27 cellular contexts compared by ENCODE assay signal in the genomic region with DNA sequence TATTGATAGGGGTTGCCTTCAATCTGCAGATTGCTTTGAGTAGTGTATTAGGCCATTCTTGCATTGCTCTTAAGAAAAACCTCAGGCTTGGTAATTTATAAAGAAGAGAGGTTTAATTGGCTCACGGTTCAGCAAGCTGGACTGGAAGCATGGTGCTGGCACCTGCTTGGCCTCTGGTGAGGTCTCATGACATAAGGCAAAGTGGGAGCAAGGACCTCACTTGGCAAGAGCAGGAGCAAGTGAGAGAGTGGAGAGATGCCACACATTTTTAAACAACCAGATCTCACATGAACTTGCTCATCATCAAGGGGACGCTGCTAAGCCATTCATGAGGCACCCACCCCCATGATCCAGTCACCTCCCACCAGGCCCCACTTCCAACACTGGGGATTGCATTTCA. TPM values are rescaled to one million over a fixed set of nuclear protein-coding genes. Genes with fewer than 3 reads are reported as not detected.
DNase-seq lines count a peak whose midpoint lies in the region; ATAC-seq and TF ChIP-seq lines count a peak whose summit lies in the region.
"Had no signal": no experiment of that assay in that cellular context is flagged by ENCODE, and none has a peak within 500 bp of the region (broad histone marks: within the 10 kb centered on the region; RNA-seq: fewer than 3 reads in every experiment).

No MANE protein-coding gene starts in this region.

- 60 to 67% methylated on average over 2 of the region's 2 CpGs for WGBS in body of pancreas, 2 donors

- no peak for TF ChIP-seq CTCF in CD14-positive monocyte (IDR thresholded peaks at IDR 0.05)
- no peak for TF ChIP-seq CTCF in brain (conservative IDR thresholded peaks at IDR 0.05)
- no peak for TF ChIP-seq CTCF in body of pancreas (IDR thresholded peaks at IDR 0.05)

- H3K27ac Mint-ChIP-seq in CD14-positive monocyte (peak overlapping the region in 5 of 7 donors; percentile 13 to 73 (median 42)), brain (peak overlapping the region in 4 of 5 experiments; percentile 23 to 80 (median 57))
- H3K27ac Mint-ChIP-seq: activated naive CD8-positive, alpha-beta T cell treated with anti-CD3 and anti-CD28 coated beads for 36 hours had no signal

- no peak for TF ChIP-seq POLR2A in body of pancreas (IDR thresholded peaks at IDR 0.05)

- H3K36me3 Mint-ChIP-seq in CD14-positive monocyte (peaks cover 11 to 22% of the 10 kb centered on the region in 2 donors), brain (peaks cover 39% of the 10 kb centered on the region)

- intact Hi-C loops in CD14-positive monocyte (cut with micrococcal nuclease), result loop anchor here in 1 of 2 donors (5.0 kb wide), 1 partner anchor 41 kb away; no protein-coding TSS in a partner anchor
- intact Hi-C loops in body of pancreas (cut with DNase I), result no loop called here

- no peak overlapping the region for H3K27ac ChIP-seq in SJCRH30
- H3K27ac ChIP-seq in body of pancreas, result no peak overlapping the region
- H3K27ac ChIP-seq: gastroesophageal sphincter, left lung had no signal

- H3K4me3 Mint-ChIP-seq in CD14-positive monocyte (no peak overlapping the region), brain (peak overlapping the region in 2 of 5 experiments; percentile 38 to 56)
- H3K4me3 Mint-ChIP-seq: activated naive CD8-positive, alpha-beta T cell treated with anti-CD3 and anti-CD28 coated beads for 36 hours; nephron had no signal

- H3K4me3 ChIP-seq in SJCRH30 (no peak overlapping the region), body of pancreas (no peak overlapping the region)
- H3K4me3 ChIP-seq: gastroesophageal sphincter, left lung had no signal

- H3K27me3 Mint-ChIP-seq in CD14-positive monocyte (ENCODE audit: low read depth in 3 of 3) (no peaks in the 10 kb centered on the region), brain (no peaks in the 10 kb centered on the region)
- H3K27me3 Mint-ChIP-seq: activated naive CD8-positive, alpha-beta T cell treated with anti-CD3 and anti-CD28 coated beads for 36 hours; CD4-positive, alpha-beta memory T cell had no signal

- H3K9me3 ChIP-seq in SJCRH30 (replicated peaks) (no peaks in the 10 kb centered on the region), body of pancreas (no peaks in the 10 kb centered on the region)
- H3K9me3 ChIP-seq: gastroesophageal sphincter, left lung had no signal

- peaks cover 50% of the 10 kb centered on the region for H3K4me1 Mint-ChIP-seq in CD14-positive monocyte
- H3K4me1 Mint-ChIP-seq in brain, result peaks cover 59% of the 10 kb centered on the region

- peak; percentile 7 for DNase-seq in DMS79 treated with DMSO at 0.1 percent for 48 hours (lab: John Stamatoyannopoulos, UW)
- DNase-seq in DMS79 (lab: John Stamatoyannopoulos, UW), result no peak
- DNase-seq in CD14-positive monocyte (ENCODE audit: low spot score), result no peak
- peak; percentile 62 for DNase-seq in renal cortical epithelial cell (ENCODE audit: low read depth)
- DNase-seq in SJCRH30, result no peak
- no peak for DNase-seq in body of pancreas
- DNase-seq: 8988T; activated CD4-positive, CD25-positive, alpha-beta regulatory T cell treated with anti-CD3 and anti-CD28 coated beads, Interleukin-2, amount 50 U/mL, for 72 hours; activated naive CD8-positive, alpha-beta T cell treated with anti-CD3 and anti-CD28 coated beads for 36 hours; activated T-cell treated with anti-CD3 and anti-CD28 coated beads for 4 hours; aorta; CD4-positive, alpha-beta memory T cell; central memory CD4-positive, alpha-beta T cell; dermis blood vessel endothelial cell; H7; IMR-90; left lung; NCI-H1092; NCI-H187; stimulated activated CD4-positive, alpha-beta T cell treated with anti-CD3 and anti-CD28 coated beads, Interleukin-2, amount 100 ng/mL, for 48 hours; substantia nigra had no signal

- H3K4me1 ChIP-seq in SJCRH30, result peaks cover 9% of the 10 kb centered on the region; the same call in 1 of the 2 replicates
- peaks cover 57% of the 10 kb centered on the region for H3K4me1 ChIP-seq in body of pancreas

- H3K9me3 Mint-ChIP-seq in CD14-positive monocyte (peaks cover 0 to 2% (median 0%) of the 10 kb centered on the region in 7 donors), brain (peaks cover 4 to 9% (median 5%) of the 10 kb centered on the region in 5 experiments)
- H3K9me3 Mint-ChIP-seq: activated naive CD8-positive, alpha-beta T cell treated with anti-CD3 and anti-CD28 coated beads for 36 hours had no signal

- ATAC-seq in GM19328 (IDR thresholded peaks at IDR 0.05; ENCODE audit: unreplicated experiment) (no peak), body of pancreas (no peak)
- ATAC-seq: gastroesophageal sphincter, left lung had no signal

- no peaks in the 10 kb centered on the region for H3K36me3 ChIP-seq in SJCRH30
- no peaks in the 10 kb centered on the region for H3K36me3 ChIP-seq in body of pancreas (replicated peaks in 1 of 2; ENCODE audit: insufficient read depth in 1 of 2, low read depth in 2 of 2)
- H3K36me3 ChIP-seq: gastroesophageal sphincter, left lung had no signal

- H3K27me3 ChIP-seq in SJCRH30, result no peaks in the 10 kb centered on the region
- H3K27me3 ChIP-seq in body of pancreas, result no peaks in the 10 kb centered on the region
- H3K27me3 ChIP-seq: gastroesophageal sphincter, left lung had no signal

RNA-seq across cellular contexts. Expression of a gene that starts 4.9 kb away (rescaled TPM):
- polyA plus RNA-seq in CD14-positive monocyte (10 to 100 TPM; 66.3 to 86.4 TPM), brain (ENCODE audit: insufficient read depth, low read depth, low replicate concordance) (3.3 TPM)
- total RNA-seq in renal cortical epithelial cell (29.7 and 49.2 TPM in 2 replicates), body of pancreas (10 to 100 TPM; 27.8 to 35.3 TPM)
- 24.4 and 28.8 TPM in 2 replicates for total RNA-seq in SJCRH30 (2014; rRNA removed; shearing (Covaris generic))

RNA-seq across cellular contexts. Expression of a gene that starts 35.4 kb away (rescaled TPM):
- polyA plus RNA-seq in CD14-positive monocyte (not detected), brain (ENCODE audit: insufficient read depth, low read depth, low replicate concordance) (0.59 TPM)
- total RNA-seq in renal cortical epithelial cell (0.25 TPM in 1 of 2 replicates, not detected in the other), body of pancreas (under 1 TPM in 1 of 2 donors, not detected in 1; 0.26 TPM)
- total RNA-seq in SJCRH30 (2014; rRNA removed; shearing (Covaris generic)), result not detected in 2 replicates
- total RNA-seq: activated naive CD8-positive, alpha-beta T cell treated with anti-CD3 and anti-CD28 coated beads for 36 hours; CD4-positive, alpha-beta memory T cell; gastroesophageal sphincter; IMR-90; T-helper 1 cell treated with Interleukin-12 subunit alpha and Interleukin-12 subunit beta and Interleukin-4 antibody, amounts not matched to agents 30 ng/mL and 1 ng/mL, for 36 hours; ureter had no signal
- polyA plus RNA-seq: CD4-positive, alpha-beta memory T cell had no signal

Comparison
In these comparisons a context has a peak if more than half of its experiments do, and no peak if none do; other contexts are left out.
1. DNase-seq: peak in DMS79 treated with DMSO at 0.1 percent for 48 hours (single experiment) and renal cortical epithelial cell (single experiment); none in DMS79 (single experiment), CD14-positive monocyte (single experiment), SJCRH30 (0 of 2) and body of pancreas (0 of 4).